In genomic region chr4:72900952-72901351, GRCh38 we compare ENCODE assay signal across 16 cellular contexts.
A peak's percentile ranks its signal among the peaks of the same experiment; 100 is the strongest.
DNase-seq lines count a peak whose midpoint lies in the region; ATAC-seq, FAIRE-seq and TF ChIP-seq lines count a peak whose summit lies in the region.
"Had no signal": no experiment of that assay in that cellular context is flagged by ENCODE, and none has a peak within 500 bp of the region (broad histone marks: within the 10 kb centered on the region; RNA-seq: fewer than 3 reads in every experiment).

No MANE protein-coding gene starts in this region.

- H2BK5ac ChIP-seq in mesendoderm (ENCODE audit: low read length): peak overlapping the region; percentile 38

- H3K27ac ChIP-seq in right atrium auricular region: no peak overlapping the region
- H3K27ac ChIP-seq in astrocyte (ENCODE audit: low read depth, low read length): no peak overlapping the region
- H3K27ac ChIP-seq in mesendoderm (ENCODE audit: low read depth, low read length): no peak overlapping the region

- H3K4me3 Mint-ChIP-seq in astrocyte (ENCODE audit: unreplicated experiment) (no peak overlapping the region), natural killer cell (no peak overlapping the region), progenitor cell of endocrine pancreas (ENCODE audit: low read depth) (no peak overlapping the region)
- H3K4me3 Mint-ChIP-seq in activated CD8-positive, alpha-beta memory T cell treated with anti-CD3 and anti-CD28 coated beads, Interleukin-2, amount 10 ng/mL, durations not matched to agents 7 days and 5 days: no peak overlapping the region
- H3K4me3 Mint-ChIP-seq: CD4-positive, alpha-beta memory T cell; central memory CD8-positive, alpha-beta T cell had no signal

- no peaks in the 10 kb centered on the region for H3K4me1 ChIP-seq in right atrium auricular region
- no peaks in the 10 kb centered on the region for H3K4me1 ChIP-seq in astrocyte (ENCODE audit: insufficient read depth, low read length)
- peaks cover 4% of the 10 kb centered on the region for H3K4me1 ChIP-seq in mesendoderm (ENCODE audit: control insufficient read depth, low read depth, low read length)

- no peaks in the 10 kb centered on the region for H3K27me3 Mint-ChIP-seq in astrocyte (ENCODE audit: low read depth, unreplicated experiment)
- H3K27me3 Mint-ChIP-seq in natural killer cell (ENCODE audit: low read depth in 2 of 2): no peaks in the 10 kb centered on the region
- H3K27me3 Mint-ChIP-seq in progenitor cell of endocrine pancreas: no peaks in the 10 kb centered on the region
- no peaks in the 10 kb centered on the region for H3K27me3 Mint-ChIP-seq in activated CD8-positive, alpha-beta memory T cell treated with anti-CD3 and anti-CD28 coated beads, Interleukin-2, amount 10 ng/mL, durations not matched to agents 7 days and 5 days
- H3K27me3 Mint-ChIP-seq: central memory CD8-positive, alpha-beta T cell had no signal

- H4K5ac ChIP-seq in mesendoderm (ENCODE audit: low read length): no peak overlapping the region

- H3K4me2 ChIP-seq in astrocyte (ENCODE audit: low read length) (no peak overlapping the region), mesendoderm (ENCODE audit: low read length) (no peak overlapping the region)

- CTCF ChIA-PET in activated CD8-positive, alpha-beta memory T cell treated with anti-CD3 and anti-CD28 coated beads, Interleukin-2, amount 10 ng/mL, durations not matched to agents 7 days and 5 days (lab: Charles Lee): no interaction called here

- H2BK15ac ChIP-seq in mesendoderm (replicated peaks; ENCODE audit: low read depth): no peak overlapping the region

- H4K20me1 ChIP-seq in astrocyte (ENCODE audit: insufficient read depth, low read length): no peaks in the 10 kb centered on the region

- H3K56ac ChIP-seq in mesendoderm (ENCODE audit: low read length): peak overlapping the region; percentile 75

- ATAC-seq in left cardiac atrium: peak in 1 of 2 donors; percentile 51
- ATAC-seq in natural killer cell: no peak
- no peak for ATAC-seq in activated CD8-positive, alpha-beta memory T cell treated with anti-CD3 and anti-CD28 coated beads, Interleukin-2, amount 10 ng/mL, durations not matched to agents 7 days and 5 days

- peak overlapping the region; percentile 48 for H3K4ac ChIP-seq in mesendoderm (ENCODE audit: low read depth, low read length)

- no peak overlapping the region for H4K8ac ChIP-seq in mesendoderm (ENCODE audit: low read depth, low read length)

- no CpG with 5 or more reads among the region's 2 CpGs for WGBS in mesendoderm (ENCODE audit: extremely low coverage, insufficient coverage, low lambda C conversion rate)

- H3K23ac ChIP-seq in mesendoderm (ENCODE audit: low read length): no peak overlapping the region

- no peak for FAIRE-seq in astrocyte (lab: Jason Lieb, UNC)
- FAIRE-seq: TTC549 had no signal

- intact Hi-C loops in left cardiac atrium (cut with DNase I): no loop called here
- intact Hi-C loops in natural killer cell (cut with micrococcal nuclease): no loop called here

- H3K79me1 ChIP-seq in mesendoderm (ENCODE audit: low read length): no peaks in the 10 kb centered on the region

- no peaks in the 10 kb centered on the region for H3K27me3 ChIP-seq in right atrium auricular region
- H3K27me3 ChIP-seq in astrocyte (ENCODE audit: insufficient read depth, low read length): no peaks in the 10 kb centered on the region
- H3K27me3 ChIP-seq in mesendoderm (ENCODE audit: insufficient read depth, low read length, poor library complexity): no peaks in the 10 kb centered on the region

- peak; percentile 19 for DNase-seq in left cardiac atrium
- no peak for DNase-seq in right atrium auricular region (ENCODE audit: low spot score)
- peak; percentile 37 for DNase-seq in astrocyte (ENCODE audit: low read depth)
- DNase-seq in mesendoderm: peak; percentile 48
- no peak for DNase-seq in natural killer cell
- DNase-seq in progenitor cell of endocrine pancreas (ENCODE audit: low spot score, unreplicated experiment): no peak
- DNase-seq in activated T-cell treated with anti-CD3 and anti-CD28 coated beads, Interleukin-2, amount 50 U/mL, for 1 hour: no peak
- DNase-seq in activated CD8-positive, alpha-beta memory T cell treated with anti-CD3 and anti-CD28 coated beads, Interleukin-2, amount 10 ng/mL, durations not matched to agents 7 days and 5 days: no peak
- DNase-seq: ACHN; activated CD4-positive, alpha-beta T cell treated with anti-CD3 and anti-CD28 coated beads for 48 hours; CD4-positive, alpha-beta memory T cell; DMS79 treated with DMSO at 0.1 percent for 48 hours; KG1; NCI-H187 treated with DMSO at 0.1 percent for 48 hours had no signal

- H3K4me3 ChIP-seq in right atrium auricular region (no peak overlapping the region), astrocyte (ENCODE audit: insufficient read depth, low read depth, low read length) (no peak overlapping the region), mesendoderm (ENCODE audit: low read length) (no peak overlapping the region)

- H3K36me3 Mint-ChIP-seq in astrocyte (ENCODE audit: low read depth, unreplicated experiment) (no peaks in the 10 kb centered on the region), natural killer cell (no peaks in the 10 kb centered on the region), progenitor cell of endocrine pancreas (ENCODE audit: insufficient read depth) (no peaks in the 10 kb centered on the region)
- H3K36me3 Mint-ChIP-seq in activated CD8-positive, alpha-beta memory T cell treated with anti-CD3 and anti-CD28 coated beads, Interleukin-2, amount 10 ng/mL, durations not matched to agents 7 days and 5 days: no peaks in the 10 kb centered on the region
- H3K36me3 Mint-ChIP-seq: CD4-positive, alpha-beta memory T cell had no signal

- peaks cover 2% of the 10 kb centered on the region for H3K9me3 Mint-ChIP-seq in astrocyte (ENCODE audit: unreplicated experiment)
- H3K9me3 Mint-ChIP-seq in natural killer cell: peaks cover 2 to 5% of the 10 kb centered on the region in 2 donors
- H3K9me3 Mint-ChIP-seq in progenitor cell of endocrine pancreas (ENCODE audit: low read depth): peaks cover 3% of the 10 kb centered on the region
- H3K9me3 Mint-ChIP-seq in activated CD8-positive, alpha-beta memory T cell treated with anti-CD3 and anti-CD28 coated beads, Interleukin-2, amount 10 ng/mL, durations not matched to agents 7 days and 5 days (ENCODE audit: low read depth): no peaks in the 10 kb centered on the region
- H3K9me3 Mint-ChIP-seq: central memory CD8-positive, alpha-beta T cell had no signal

- H3K9me3 ChIP-seq in right atrium auricular region: no peaks in the 10 kb centered on the region
- no peaks in the 10 kb centered on the region for H3K9me3 ChIP-seq in astrocyte (ENCODE audit: insufficient read depth, low read depth, low read length)

- H3K9ac ChIP-seq in astrocyte (ENCODE audit: low read length): no peak overlapping the region
- H3K9ac ChIP-seq in mesendoderm (ENCODE audit: low read length): no peak overlapping the region

- TF ChIP-seq CTCF in right atrium auricular region (IDR thresholded peaks at IDR 0.05): no peak
- TF ChIP-seq CTCF in astrocyte (IDR thresholded peaks at IDR 0.05; ENCODE audit: insufficient read depth, low read depth, low read length): no peak
- no peak for TF ChIP-seq CTCF in natural killer cell (IDR thresholded peaks at IDR 0.05)
- no peak for TF ChIP-seq CTCF in progenitor cell of endocrine pancreas (IDR thresholded peaks at IDR 0.05; ENCODE audit: unreplicated experiment)

- peak overlapping the region; percentile 11 for H3K18ac ChIP-seq in mesendoderm (ENCODE audit: low read length)

- H3K36me3 ChIP-seq in right atrium auricular region: no peaks in the 10 kb centered on the region
- H3K36me3 ChIP-seq in astrocyte (ENCODE audit: insufficient read depth, low read length): no peaks in the 10 kb centered on the region
- H3K36me3 ChIP-seq in mesendoderm (ENCODE audit: control insufficient read depth, insufficient read depth, low read length): no peaks in the 10 kb centered on the region

- H3K4me1 Mint-ChIP-seq in astrocyte (ENCODE audit: low read depth, unreplicated experiment) (peaks cover 20% of the 10 kb centered on the region), natural killer cell (no peaks in the 10 kb centered on the region), progenitor cell of endocrine pancreas (ENCODE audit: low read depth) (no peaks in the 10 kb centered on the region)
- no peaks in the 10 kb centered on the region for H3K4me1 Mint-ChIP-seq in activated CD8-positive, alpha-beta memory T cell treated with anti-CD3 and anti-CD28 coated beads, Interleukin-2, amount 10 ng/mL, durations not matched to agents 7 days and 5 days
- H3K4me1 Mint-ChIP-seq: CD4-positive, alpha-beta memory T cell; central memory CD8-positive, alpha-beta T cell had no signal

- peak overlapping the region; percentile 13 for H2BK120ac ChIP-seq in mesendoderm (ENCODE audit: low read depth, low read length)

- H2AFZ ChIP-seq in astrocyte (ENCODE audit: low read depth, low read length): no peak overlapping the region

- no peaks in the 10 kb centered on the region for H3K79me2 ChIP-seq in astrocyte (ENCODE audit: insufficient read depth, low read length)
- no peaks in the 10 kb centered on the region for H3K79me2 ChIP-seq in mesendoderm (ENCODE audit: control insufficient read depth, insufficient read depth, low read length)

- H2AK5ac ChIP-seq in mesendoderm (ENCODE audit: low read length): no peak overlapping the region

- peak overlapping the region; percentile 41 for H3K27ac Mint-ChIP-seq in astrocyte (ENCODE audit: unreplicated experiment)
- H3K27ac Mint-ChIP-seq in natural killer cell: no peak overlapping the region
- H3K27ac Mint-ChIP-seq in progenitor cell of endocrine pancreas: no peak overlapping the region
- no peak overlapping the region for H3K27ac Mint-ChIP-seq in activated CD8-positive, alpha-beta memory T cell treated with anti-CD3 and anti-CD28 coated beads, Interleukin-2, amount 10 ng/mL, durations not matched to agents 7 days and 5 days
- H3K27ac Mint-ChIP-seq: CD4-positive, alpha-beta memory T cell had no signal

Comparison
In these comparisons a context has a peak if more than half of its experiments do, and no peak if none do; other contexts are left out.
1. DNase-seq: peak in left cardiac atrium (single experiment), astrocyte (single experiment) and mesendoderm (single experiment); none in right atrium auricular region (single experiment), natural killer cell (single experiment), progenitor cell of endocrine pancreas (single experiment), activated T-cell treated with anti-CD3 and anti-CD28 coated beads, Interleukin-2, amount 50 U/mL, for 1 hour (single experiment) and activated CD8-positive, alpha-beta memory T cell treated with anti-CD3 and anti-CD28 coated beads, Interleukin-2, amount 10 ng/mL, durations not matched to agents 7 days and 5 days (single experiment).